In the genomic region with DNA sequence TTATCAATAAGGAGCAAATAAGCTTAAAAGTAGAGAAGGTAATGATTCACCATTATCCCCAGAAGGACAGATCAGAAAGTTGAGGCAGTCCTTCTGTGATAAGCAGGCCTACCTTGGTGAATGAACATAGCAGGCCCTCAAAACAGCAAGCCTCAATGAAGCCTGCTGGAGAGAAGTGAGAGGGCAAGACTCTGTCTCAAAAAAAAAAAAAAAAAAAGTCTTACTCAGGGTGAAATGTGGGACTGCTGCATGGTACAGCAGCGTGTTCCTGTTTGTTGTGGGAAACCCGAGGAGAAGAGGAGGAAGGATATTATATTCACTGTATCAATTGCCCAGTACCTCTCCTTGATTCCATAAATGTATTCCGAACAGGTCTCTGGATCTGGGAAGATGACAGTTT, we compare ENCODE assay signal across 22 cellular contexts.
"Had no signal": no experiment of that assay in that cellular context is flagged by ENCODE, and none has a peak within 500 bp of the region (broad histone marks: within the 10 kb centered on the region; RNA-seq: fewer than 3 reads in every experiment).

No MANE protein-coding gene starts in this region.

- FAIRE-seq: endometrium, keratinocyte, pancreas, urothelium cell line had no signal

- H3K27me3 Mint-ChIP-seq: stimulated activated naive B cell treated with anti-CD40 and anti-IgM and Interleukin-4, amounts not matched to agents 10 μg/mL and 1 μg/mL and 100 μg/mL, for 72 hours; stimulated activated naive CD8-positive, alpha-beta T cell treated with anti-CD3 and anti-CD28 coated beads, Interleukin-15, Interleukin-2, amounts not matched to agents 100 ng/mL and 50 ng/mL, for 24 hours had no signal

- H3K4me1 Mint-ChIP-seq: naive thymus-derived CD8-positive, alpha-beta T cell; stimulated activated naive B cell treated with anti-CD40 and anti-IgM and Interleukin-4, amounts not matched to agents 10 μg/mL and 1 μg/mL and 100 μg/mL, for 72 hours had no signal

- H3K36me3 Mint-ChIP-seq: naive thymus-derived CD8-positive, alpha-beta T cell; stimulated activated naive B cell treated with anti-CD40 and anti-IgM and Interleukin-4, amounts not matched to agents 10 μg/mL and 1 μg/mL and 100 μg/mL, for 72 hours had no signal

- H3K27ac ChIP-seq: colonic mucosa, esophagus squamous epithelium, lower lobe of right lung, neutrophil, pancreas, spleen, thoracic aorta, tibial nerve, upper lobe of left lung had no signal

- H3K27me3 ChIP-seq: colonic mucosa, esophagus squamous epithelium, neutrophil, pancreas, spleen, tibial nerve, upper lobe of left lung had no signal

- H3K9me3 ChIP-seq: colonic mucosa, lower lobe of right lung, neutrophil, pancreas, spleen, thoracic aorta, tibial nerve, upper lobe of left lung had no signal

- H3K4me3 Mint-ChIP-seq: naive thymus-derived CD8-positive, alpha-beta T cell; stimulated activated naive B cell treated with anti-CD40 and anti-IgM and Interleukin-4, amounts not matched to agents 10 μg/mL and 1 μg/mL and 100 μg/mL, for 72 hours; stimulated activated naive CD8-positive, alpha-beta T cell treated with anti-CD3 and anti-CD28 coated beads, Interleukin-15, Interleukin-2, amounts not matched to agents 100 ng/mL and 50 ng/mL, for 24 hours had no signal

- H3K4me3 ChIP-seq: colonic mucosa, esophagus squamous epithelium, lower lobe of right lung, pancreas, spleen, thoracic aorta, tibial nerve, upper lobe of left lung had no signal

- H3K9me3 Mint-ChIP-seq: naive thymus-derived CD8-positive, alpha-beta T cell; stimulated activated naive B cell treated with anti-CD40 and anti-IgM and Interleukin-4, amounts not matched to agents 10 μg/mL and 1 μg/mL and 100 μg/mL, for 72 hours; stimulated activated naive CD8-positive, alpha-beta T cell treated with anti-CD3 and anti-CD28 coated beads, Interleukin-15, Interleukin-2, amounts not matched to agents 100 ng/mL and 50 ng/mL, for 24 hours had no signal

- H3K27ac Mint-ChIP-seq: stimulated activated naive B cell treated with anti-CD40 and anti-IgM and Interleukin-4, amounts not matched to agents 10 μg/mL and 1 μg/mL and 100 μg/mL, for 72 hours; stimulated activated naive CD8-positive, alpha-beta T cell treated with anti-CD3 and anti-CD28 coated beads, Interleukin-15, Interleukin-2, amounts not matched to agents 100 ng/mL and 50 ng/mL, for 24 hours had no signal

- DNase-seq: colonic mucosa; dermis blood vessel endothelial cell; effector memory CD4-positive, alpha-beta T cell; erythroblast; esophagus squamous epithelium; foreskin melanocyte; head of caudate nucleus; left ventricle myocardium superior; lower lobe of right lung; naive thymus-derived CD8-positive, alpha-beta T cell; pancreas; spleen; stimulated activated naive B cell treated with anti-CD40 and anti-IgM and Interleukin-4, amounts not matched to agents 10 μg/mL and 1 μg/mL and 100 μg/mL, for 72 hours; upper lobe of left lung had no signal

- H3K36me3 ChIP-seq: colonic mucosa, esophagus squamous epithelium, lower lobe of right lung, neutrophil, pancreas, spleen, thoracic aorta, tibial nerve, upper lobe of left lung had no signal

- H3K4me1 ChIP-seq: colonic mucosa, esophagus squamous epithelium, lower lobe of right lung, pancreas, spleen, tibial nerve, upper lobe of left lung had no signal

- ATAC-seq: left ventricle myocardium superior; lower lobe of right lung; naive thymus-derived CD8-positive, alpha-beta T cell; pancreas; sciatic nerve; stimulated activated naive B cell treated with anti-CD40 and anti-IgM and Interleukin-4, amounts not matched to agents 10 μg/mL and 1 μg/mL and 100 μg/mL, for 72 hours had no signal
